Comparison of ENCODE assay signal across 13 cellular contexts in the genomic region with DNA sequence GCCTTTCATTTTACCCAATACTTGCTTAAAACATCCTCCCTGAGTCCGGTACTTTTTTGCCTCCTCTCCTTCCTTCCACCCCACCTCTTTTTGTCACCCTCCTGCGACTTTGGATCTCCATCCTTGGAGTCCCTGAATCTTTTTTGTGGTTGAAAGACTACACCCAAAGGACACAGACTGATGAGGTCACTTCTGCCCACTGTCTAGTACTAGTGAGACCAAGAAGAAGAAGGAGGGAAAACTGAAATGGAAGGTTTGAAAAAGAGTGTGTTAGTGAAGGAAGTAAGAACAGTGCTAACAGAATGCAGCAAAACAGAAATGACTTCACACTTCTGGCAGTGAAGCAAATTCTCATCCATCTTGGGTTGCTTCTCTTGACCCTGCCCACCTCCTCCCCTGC. TPM values are rescaled to one million over a fixed set of nuclear protein-coding genes. Genes with fewer than 3 reads are reported as not detected.
DNase-seq lines count a peak whose midpoint lies in the region; ATAC-seq and TF ChIP-seq lines count a peak whose summit lies in the region.
"Had no signal": no experiment of that assay in that cellular context is flagged by ENCODE, and none has a peak within 500 bp of the region (broad histone marks: within the 10 kb centered on the region; RNA-seq: fewer than 3 reads in every experiment).

No MANE protein-coding gene starts in this region.

- TF ChIP-seq CTCF in esophagus squamous epithelium (IDR thresholded peaks at IDR 0.05) (no peak), progenitor cell of endocrine pancreas (IDR thresholded peaks at IDR 0.05; ENCODE audit: unreplicated experiment) (no peak)

- H3K4me1 ChIP-seq in BLaER1 treated with 17β-estradiol and CSF1 and Interleukin-3, amounts not matched to agents 10 nM and 100 nM, result peaks cover 19 to 90% (median 62%) of the 10 kb centered on the region in 10 experiments
- H3K4me1 ChIP-seq in esophagus squamous epithelium, result peaks cover 3 to 89% (median 30%) of the 10 kb centered on the region in 3 donors

- H4K20me1 ChIP-seq in BLaER1 treated with 17β-estradiol and CSF1 and Interleukin-3, amounts not matched to agents 10 nM and 100 nM, result peaks cover 0 to 3% (median 0%) of the 10 kb centered on the region in 11 experiments; a peak in 3 of 22 replicates

- H3K27ac ChIP-seq in BLaER1 treated with 17β-estradiol and CSF1 and Interleukin-3, amounts not matched to agents 10 nM and 100 nM, result peak overlapping the region; percentile 65 to 95 (median 88); a peak in 21 of 22 replicates
- H3K27ac ChIP-seq in esophagus squamous epithelium, result peak overlapping the region in 3 of 4 donors; percentile 63 to 82 (median 68)

- H3K9ac ChIP-seq in BLaER1 treated with 17β-estradiol and CSF1 and Interleukin-3, amounts not matched to agents 10 nM and 100 nM, result peak overlapping the region; percentile 52 to 82 (median 74); a peak in 21 of 22 replicates

- peak overlapping the region; percentile 53 for H3K27ac Mint-ChIP-seq in progenitor cell of endocrine pancreas
- no peak overlapping the region for H3K27ac Mint-ChIP-seq in activated T-helper 1 cell treated with anti-CD3 and anti-CD28 coated beads, Interleukin-12 subunit alpha, Interleukin-12 subunit beta, Interleukin-2, Interleukin-4 antibody, amounts not matched to agents 30 ng/mL and 10 ng/mL and 1 ng/mL, durations not matched to agents 14 hours and 24 hours and 36 hours

- H3K9me3 Mint-ChIP-seq in progenitor cell of endocrine pancreas (ENCODE audit: low read depth), result no peaks in the 10 kb centered on the region
- no peaks in the 10 kb centered on the region for H3K9me3 Mint-ChIP-seq in activated T-helper 1 cell treated with anti-CD3 and anti-CD28 coated beads, Interleukin-12 subunit alpha, Interleukin-12 subunit beta, Interleukin-2, Interleukin-4 antibody, amounts not matched to agents 30 ng/mL and 10 ng/mL and 1 ng/mL, durations not matched to agents 14 hours and 24 hours and 36 hours

- no peaks in the 10 kb centered on the region for H3K27me3 Mint-ChIP-seq in progenitor cell of endocrine pancreas
- peaks cover 9% of the 10 kb centered on the region for H3K27me3 Mint-ChIP-seq in activated T-helper 1 cell treated with anti-CD3 and anti-CD28 coated beads, Interleukin-12 subunit alpha, Interleukin-12 subunit beta, Interleukin-2, Interleukin-4 antibody, amounts not matched to agents 30 ng/mL and 10 ng/mL and 1 ng/mL, durations not matched to agents 14 hours and 24 hours and 36 hours (ENCODE audit: insufficient read depth)

- peaks cover 30% of the 10 kb centered on the region for H3K4me1 Mint-ChIP-seq in progenitor cell of endocrine pancreas (ENCODE audit: low read depth)
- peaks cover 20% of the 10 kb centered on the region for H3K4me1 Mint-ChIP-seq in activated T-helper 1 cell treated with anti-CD3 and anti-CD28 coated beads, Interleukin-12 subunit alpha, Interleukin-12 subunit beta, Interleukin-2, Interleukin-4 antibody, amounts not matched to agents 30 ng/mL and 10 ng/mL and 1 ng/mL, durations not matched to agents 14 hours and 24 hours and 36 hours (ENCODE audit: low read depth)

- H3K4me3 Mint-ChIP-seq in progenitor cell of endocrine pancreas (ENCODE audit: low read depth), result no peak overlapping the region
- no peak overlapping the region for H3K4me3 Mint-ChIP-seq in activated T-helper 1 cell treated with anti-CD3 and anti-CD28 coated beads, Interleukin-12 subunit alpha, Interleukin-12 subunit beta, Interleukin-2, Interleukin-4 antibody, amounts not matched to agents 30 ng/mL and 10 ng/mL and 1 ng/mL, durations not matched to agents 14 hours and 24 hours and 36 hours

- whole genome bisulfite sequencing in esophagus squamous epithelium, 2 donors, result 76% methylated on average over 2 of the region's 2 CpGs; no CpG with 5 or more reads in 1 of the 2 donors

- H3K36me3 Mint-ChIP-seq in progenitor cell of endocrine pancreas (ENCODE audit: insufficient read depth), result peaks cover 7% of the 10 kb centered on the region
- H3K36me3 Mint-ChIP-seq in activated T-helper 1 cell treated with anti-CD3 and anti-CD28 coated beads, Interleukin-12 subunit alpha, Interleukin-12 subunit beta, Interleukin-2, Interleukin-4 antibody, amounts not matched to agents 30 ng/mL and 10 ng/mL and 1 ng/mL, durations not matched to agents 14 hours and 24 hours and 36 hours (ENCODE audit: low read depth), result peaks cover 9% of the 10 kb centered on the region

- peaks cover 5 to 40% (median 31%) of the 10 kb centered on the region in 11 experiments; a peak in 21 of 22 replicates for H3K27me3 ChIP-seq in BLaER1 treated with 17β-estradiol and CSF1 and Interleukin-3, amounts not matched to agents 10 nM and 100 nM
- H3K27me3 ChIP-seq in esophagus squamous epithelium, result no peaks in the 10 kb centered on the region
- H3K27me3 ChIP-seq: esophagus muscularis mucosa had no signal

- ATAC-seq in HG03521 (IDR thresholded peaks at IDR 0.05; ENCODE audit: unreplicated experiment) (no peak), HG02678 (IDR thresholded peaks at IDR 0.05; ENCODE audit: unreplicated experiment) (no peak)
- ATAC-seq: activated CD4-positive, CD25-positive, alpha-beta regulatory T cell treated with anti-CD3 and anti-CD28 coated beads, Interleukin-2, amount 50 U/mL, for 24 hours had no signal

- intact Hi-C loops in esophagus squamous epithelium (cut with DNase I), result no loop called here
- intact Hi-C loops in activated T-helper 1 cell treated with anti-CD3 and anti-CD28 coated beads, Interleukin-12 subunit alpha, Interleukin-12 subunit beta, Interleukin-2, Interleukin-4 antibody, amounts not matched to agents 30 ng/mL and 10 ng/mL and 1 ng/mL, durations not matched to agents 14 hours and 24 hours and 36 hours (cut with micrococcal nuclease), result no loop called here

- peaks cover 0 to 11% (median 4%) of the 10 kb centered on the region in 11 experiments; a peak in 5 of 22 replicates for H3K36me3 ChIP-seq in BLaER1 treated with 17β-estradiol and CSF1 and Interleukin-3, amounts not matched to agents 10 nM and 100 nM
- H3K36me3 ChIP-seq in esophagus squamous epithelium, result peaks cover 0 to 6% (median 0%) of the 10 kb centered on the region in 3 donors
- H3K36me3 ChIP-seq: esophagus muscularis mucosa had no signal

- no peak for TF ChIP-seq POLR2A in esophagus squamous epithelium (IDR thresholded peaks at IDR 0.05)

- DNase-seq in M059J (ENCODE audit: low read depth) (peak; percentile 32), esophagus squamous epithelium (lab: John Stamatoyannopoulos, UW) (no peak), progenitor cell of endocrine pancreas (ENCODE audit: low spot score, unreplicated experiment) (no peak), KG1 (lab: John Stamatoyannopoulos, UW) (no peak)
- DNase-seq in activated T-helper 1 cell treated with anti-CD3 and anti-CD28 coated beads, Interleukin-12 subunit alpha, Interleukin-12 subunit beta, Interleukin-2, Interleukin-4 antibody, amounts not matched to agents 30 ng/mL and 10 ng/mL and 1 ng/mL, durations not matched to agents 14 hours and 24 hours and 36 hours (ENCODE audit: low spot score), result no peak
- DNase-seq: activated CD8-positive, alpha-beta memory T cell treated with anti-CD3 and anti-CD28 coated beads, Interleukin-2, amount 50 U/mL, for 4 hours; NCI-H1092 treated with DMSO at 0.1 percent for 48 hours; stimulated activated CD4-positive, alpha-beta T cell treated with anti-CD3 and anti-CD28 coated beads, Interleukin-15, amount 100 ng/mL, for 24 hours had no signal

- peaks cover 0 to 11% (median 9%) of the 10 kb centered on the region in 11 experiments; a peak in 16 of 22 replicates for H3K9me3 ChIP-seq in BLaER1 treated with 17β-estradiol and CSF1 and Interleukin-3, amounts not matched to agents 10 nM and 100 nM (replicated peaks in 1 of 11)
- H3K9me3 ChIP-seq in esophagus squamous epithelium, result no peaks in the 10 kb centered on the region
- H3K9me3 ChIP-seq: esophagus muscularis mucosa had no signal

- H3K4me2 ChIP-seq in BLaER1 treated with 17β-estradiol and CSF1 and Interleukin-3, amounts not matched to agents 10 nM and 100 nM, result peak overlapping the region; percentile 51 to 88 (median 77)

- H3K4me3 ChIP-seq in BLaER1 treated with 17β-estradiol and CSF1 and Interleukin-3, amounts not matched to agents 10 nM and 100 nM, result peak overlapping the region in 3 of 10 experiments; percentile 14 to 24 (median 21); a peak in 2 of 20 replicates
- H3K4me3 ChIP-seq in esophagus squamous epithelium, result peak overlapping the region in 1 of 4 donors; percentile 20
- H3K4me3 ChIP-seq: esophagus muscularis mucosa had no signal

RNA-seq across cellular contexts. Expression of a gene that starts 6.6 kb away (rescaled TPM):
- total RNA-seq in M059J (2014; rRNA removed; shearing (Covaris generic)), result 3.5 and 4.1 TPM in 2 replicates
- total RNA-seq in esophagus squamous epithelium, result 10 to 100 TPM; 26.3 to 69.9 (median 29.3) TPM
- total RNA-seq in progenitor cell of endocrine pancreas, result 26.7 and 28.4 TPM in 2 replicates
- total RNA-seq in activated T-helper 1 cell treated with anti-CD3 and anti-CD28 coated beads, Interleukin-12 subunit alpha, Interleukin-12 subunit beta, Interleukin-2, Interleukin-4 antibody, amounts not matched to agents 30 ng/mL and 10 ng/mL and 1 ng/mL, durations not matched to agents 14 hours and 24 hours and 36 hours, result 17.0 and 17.7 TPM in 2 replicates
